In genomic region chr5:57173318-57174127, GRCh38 we compare ENCODE assay signal across 8 cellular contexts. TPM values are rescaled to one million over a fixed set of nuclear protein-coding genes. Genes with fewer than 3 reads are reported as not detected.
A peak's percentile ranks its signal among the peaks of the same experiment; 100 is the strongest.
DNase-seq lines count a peak whose midpoint lies in the region; ATAC-seq, FAIRE-seq and TF ChIP-seq lines count a peak whose summit lies in the region.

TSS of gene GPBP1 (plus strand) at chr5:57174059. CDS start at chr5:57214131, 40,072 bp downstream.

- WGBS in pancreas, 2 donors: 1% methylated on average over 64 to 83 of the region's 83 CpGs

- H3K4me1 ChIP-seq in pancreas (peaks cover 0 to 22% (median 2%) of the 10 kb centered on the region in 3 donors), tibial artery (peaks cover 0 to 38% (median 16%) of the 10 kb centered on the region in 4 donors)

- H3K4me3 ChIP-seq in GM12864 (ENCODE audit: low read depth, low read length) (peak within 1 kb of the TSS; percentile 92), pancreas (peak within 1 kb of the TSS; percentile 60 to 95 (median 74)), tibial artery (peak within 1 kb of the TSS; percentile 73 to 89)

- TF ChIP-seq CTCF in GM12864 (IDR thresholded peaks at IDR 0.05; ENCODE audit: low read depth, low read length, missing control alignments): no peak
- TF ChIP-seq CTCF in pancreas (IDR thresholded peaks at IDR 0.05): no peak
- TF ChIP-seq CTCF in tibial artery (IDR thresholded peaks at IDR 0.05): no peak

- intact Hi-C loops in Right ventricle myocardium inferior (cut with DNase I): loop anchor here (2.0 to 5.0 kb wide), 3 partner anchors 34 to 265 kb away; partner anchors contain the start of gene SETD9
- intact Hi-C loops in pancreas (cut with DNase I): no loop called here
- intact Hi-C loops in tibial artery (cut with DNase I; ENCODE audit: low total_unique reads): loop anchor here (2.0 kb wide), 1 partner anchor 265 kb away; the partner anchor contains the start of gene SETD9

- DNase-seq in GM12864 (ENCODE audit: low read depth): peak; percentile 96
- peak; percentile 96 to 100 (median 99) for DNase-seq in NCI-H1417 (lab: John Stamatoyannopoulos, UW)
- DNase-seq in SW 1271 (lab: John Stamatoyannopoulos, UW): peak; percentile 100
- DNase-seq in activated naive CD8-positive, alpha-beta T cell treated with anti-CD3 and anti-CD28 coated beads, Interleukin-2, amount 50 U/mL, for 16 hours (ENCODE audit: low read depth, low spot score): peak; percentile 97
- DNase-seq in Right ventricle myocardium inferior (ENCODE audit: missing footprints): peak; percentile 99
- peak; percentile 97 to 99 (median 98) for DNase-seq in pancreas
- peak; percentile 100 for DNase-seq in tibial artery

- no peaks in the 10 kb centered on the region for H3K27me3 ChIP-seq in pancreas
- no peaks in the 10 kb centered on the region for H3K27me3 ChIP-seq in tibial artery

- H3K27ac ChIP-seq in pancreas (peak within 1 kb of the TSS; percentile 94 to 100 (median 96)), tibial artery (peak within 1 kb of the TSS; percentile 95 to 99)

- H3K9me3 ChIP-seq in pancreas (no peaks in the 10 kb centered on the region), tibial artery (no peaks in the 10 kb centered on the region)

- FAIRE-seq in pancreas (lab: Jason Lieb, UNC): peak; percentile 39

- ATAC-seq in HG02759 (IDR thresholded peaks at IDR 0.05; ENCODE audit: unreplicated experiment) (peak; percentile 75), Right ventricle myocardium inferior (peak; percentile 94), pancreas (peak; percentile 84 to 90 (median 87))

- H3K36me3 ChIP-seq in pancreas (no peaks in the 10 kb centered on the region), tibial artery (no peaks in the 10 kb centered on the region)

RNA-seq across cellular contexts. Expression of gene GPBP1, which starts in this region (rescaled TPM):
- total RNA-seq in Right ventricle myocardium inferior: 58.9 TPM
- total RNA-seq in pancreas: 10 to 100 TPM; 23.4 to 44.9 (median 26.1) TPM
- 10 to 100 TPM; 32.6 to 54.0 TPM for polyA plus RNA-seq in pancreas

Comparison
In these comparisons a context has a peak if more than half of its experiments do, and no peak if none do; other contexts are left out.
1. Peak in every context shown above with its lines: DNase-seq, ATAC-seq, H3K4me3 ChIP-seq and H3K27ac ChIP-seq.
2. intact Hi-C loops: an anchor here in Right ventricle myocardium inferior (2.0 to 5.0 kb wide) and tibial artery (2.0 kb wide); none called in pancreas.